ENCODE assay signal across 28 cellular contexts in genomic region chr3:158569717-158570244, GRCh38. TPM values are rescaled to one million over a fixed set of nuclear protein-coding genes. Genes with fewer than 3 reads are reported as not detected.
A peak's percentile ranks its signal among the peaks of the same experiment; 100 is the strongest.
DNase-seq lines count a peak whose midpoint lies in the region; ATAC-seq and TF ChIP-seq lines count a peak whose summit lies in the region.
"Had no signal": no experiment of that assay in that cellular context is flagged by ENCODE, and none has a peak within 500 bp of the region (broad histone marks: within the 10 kb centered on the region; RNA-seq: fewer than 3 reads in every experiment).

No MANE protein-coding gene starts in this region.

- no peak overlapping the region for H3K23ac ChIP-seq in H9 (ENCODE audit: insufficient read length, low read depth, low read length)

- DNase-seq in CD4-positive, alpha-beta memory T cell = no peak
- no peak for DNase-seq in H9
- DNase-seq in endothelial cell (ENCODE audit: low spot score) = no peak
- no peak for DNase-seq in right lobe of liver
- DNase-seq in NCI-H2227 treated with DMSO at 0.1 percent for 48 hours (lab: John Stamatoyannopoulos, UW) = no peak
- DNase-seq: activated CD4-positive, alpha-beta memory T cell treated with anti-CD3 and anti-CD28 coated beads for 36 hours; activated CD8-positive, alpha-beta memory T cell treated with anti-CD3 and anti-CD28 coated beads, Interleukin-2, amount 50 U/mL, for 4 hours; anterior cingulate cortex; Caco-2; caudate nucleus; Karpas-422; MV-4-11; NCI-H146; NCI-H2107; NCI-H526; nephron progenitor cell; PC-9; SHP77 treated with DMSO at 0.1 percent for 48 hours; uterus had no signal

- peak overlapping the region; percentile 35 for H3K18ac ChIP-seq in H9 (ENCODE audit: insufficient read length, low read depth, low read length)

- no peak overlapping the region for H2BK15ac ChIP-seq in H9 (ENCODE audit: low read depth, low read length)

- H3T11ph ChIP-seq in H9 (ENCODE audit: low read length) = no peak overlapping the region

- no peaks in the 10 kb centered on the region for H3K79me1 ChIP-seq in H9 (ENCODE audit: insufficient read depth, low read depth, low read length, poor library complexity, severe bottlenecking)

- H4K91ac ChIP-seq in H9 (ENCODE audit: insufficient read length, low read depth, low read length) = no peak overlapping the region

- no CpG with 5 or more reads among the region's 5 CpGs for WGBS in H9 (ENCODE audit: extremely low coverage, insufficient read length, low lambda C conversion rate)
- WGBS in right lobe of liver (ENCODE audit: insufficient coverage, low coverage, low lambda C conversion rate, missing lambda C conversion rate) = 40% methylated on average over 4 of the region's 5 CpGs

- H3K4me2 ChIP-seq in H9 (ENCODE audit: insufficient read depth, insufficient read length, low read length) = no peak overlapping the region
- H3K4me2 ChIP-seq: BLaER1 treated with 17β-estradiol and CSF1 and Interleukin-3, amounts not matched to agents 10 nM and 100 nM had no signal

- no peak overlapping the region for H2BK20ac ChIP-seq in H9 (ENCODE audit: low read depth, low read length, poor library complexity, severe bottlenecking)

- no peak overlapping the region for H4K8ac ChIP-seq in H9 (replicated peaks; ENCODE audit: insufficient read length, low read depth, low read length)

- peak overlapping the region in 1 of 8 donors; percentile 33 for H3K4me3 Mint-ChIP-seq in CD4-positive, alpha-beta memory T cell
- H3K4me3 Mint-ChIP-seq in H9 (no peak overlapping the region), endothelial cell (ENCODE audit: unreplicated experiment) (no peak overlapping the region)
- H3K4me3 Mint-ChIP-seq: dendritic cell treated with granulocyte-macrophage colony-stimulating factor and Interleukin-4, amounts not matched to agents 40 ng/mL and 50 ng/mL, for 4 days had no signal

- H3K9ac ChIP-seq in H9 (ENCODE audit: extremely low read depth, insufficient read length, low read length) (no peak overlapping the region), muscle layer of colon (ENCODE audit: low read length) (peak overlapping the region; percentile 58)
- H3K9ac ChIP-seq: BLaER1 treated with 17β-estradiol and CSF1 and Interleukin-3, amounts not matched to agents 10 nM and 100 nM had no signal

- no peak overlapping the region for H3K4me3 ChIP-seq in CD4-positive, alpha-beta memory T cell (ENCODE audit: low read length in 2 of 2)
- H3K4me3 ChIP-seq in muscle layer of colon (ENCODE audit: low read depth in 1 of 2, low read length in 2 of 2) = no peak overlapping the region
- H3K4me3 ChIP-seq in right lobe of liver = no peak overlapping the region
- H3K4me3 ChIP-seq: BLaER1 treated with 17β-estradiol and CSF1 and Interleukin-3, amounts not matched to agents 10 nM and 100 nM had no signal

- H3K56ac ChIP-seq in H9 (ENCODE audit: insufficient read length, low read depth, low read length) = no peak overlapping the region

- H3K27ac Mint-ChIP-seq in CD4-positive, alpha-beta memory T cell = peak overlapping the region in 4 of 7 donors; percentile 77 to 96 (median 94)
- H3K27ac Mint-ChIP-seq in H9 (0 out of 7 replicates have a peak overlapping the region, but pooled peaks of 1 of the 3 experiments have one; percentile 97), endothelial cell (ENCODE audit: unreplicated experiment) (peak overlapping the region; percentile 99)
- H3K27ac Mint-ChIP-seq: activated CD4-positive, alpha-beta memory T cell treated with anti-CD3 and anti-CD28 coated beads for 36 hours; activated naive CD4-positive, alpha-beta T cell treated with anti-CD3 and anti-CD28 coated beads, Interleukin-2, amount 50 U/mL, for 24 hours; stimulated activated naive CD8-positive, alpha-beta T cell treated with anti-CD3 and anti-CD28 coated beads, Interleukin-15, Interleukin-2, amounts not matched to agents 100 ng/mL and 50 ng/mL, for 24 hours had no signal

- intact Hi-C loops in CD4-positive, alpha-beta memory T cell (cut with micrococcal nuclease) = loop anchor here (2.0 kb wide), 1 partner anchor 75 kb away; the partner anchor contains the start of gene GFM1
- intact Hi-C loops in right lobe of liver (cut with DNase I) = no loop called here

- H2BK12ac ChIP-seq in H9 (ENCODE audit: insufficient read length, low read depth, low read length) = no peak overlapping the region

- no peaks in the 10 kb centered on the region for H4K20me1 ChIP-seq in H9 (ENCODE audit: control insufficient read depth, insufficient read depth, insufficient read length)
- H4K20me1 ChIP-seq: BLaER1 treated with 17β-estradiol and CSF1 and Interleukin-3, amounts not matched to agents 10 nM and 100 nM had no signal

- H3K27me3 Mint-ChIP-seq in CD4-positive, alpha-beta memory T cell = peaks cover 28 to 38% of the 10 kb centered on the region in 2 donors
- H3K27me3 Mint-ChIP-seq in H9 (ENCODE audit: low read depth) (peaks cover 35% of the 10 kb centered on the region), endothelial cell (ENCODE audit: unreplicated experiment) (peaks cover 10% of the 10 kb centered on the region)

- H3K27me3 ChIP-seq in CD4-positive, alpha-beta memory T cell (ENCODE audit: insufficient read depth, low read length) = no peaks in the 10 kb centered on the region
- H3K27me3 ChIP-seq in H9 (ENCODE audit: insufficient read depth, low read length) (no peaks in the 10 kb centered on the region), muscle layer of colon (ENCODE audit: control insufficient read depth in 1 of 2, insufficient read depth in 2 of 2, low read length in 2 of 2) (no peaks in the 10 kb centered on the region), right lobe of liver (no peaks in the 10 kb centered on the region)
- H3K27me3 ChIP-seq: BLaER1 treated with 17β-estradiol and CSF1 and Interleukin-3, amounts not matched to agents 10 nM and 100 nM; uterus had no signal

- CTCF ChIA-PET in CD4-positive, alpha-beta memory T cell (lab: Charles Lee; ENCODE audit: partially characterized antibody) = interaction anchor here (0.8 to 3.3 kb wide), 6 partner anchors 17 to 222 kb away, joined by 3 to 14 read pairs (median 5); partner anchors contain the start of gene GFM1

- peaks cover 0 to 10% (median 3%) of the 10 kb centered on the region in 8 donors for H3K9me3 Mint-ChIP-seq in CD4-positive, alpha-beta memory T cell
- H3K9me3 Mint-ChIP-seq in H9 (peaks cover 4 to 8% of the 10 kb centered on the region in 2 experiments; a peak in 3 of 5 replicates), endothelial cell (ENCODE audit: unreplicated experiment) (no peaks in the 10 kb centered on the region)
- H3K9me3 Mint-ChIP-seq: activated naive CD4-positive, alpha-beta T cell treated with anti-CD3 and anti-CD28 coated beads, Interleukin-2, amount 50 U/mL, for 24 hours had no signal

- H4K5ac ChIP-seq in H9 (ENCODE audit: insufficient read length, low read depth, low read length) = no peak overlapping the region

- no peak overlapping the region for H3K4ac ChIP-seq in H9 (ENCODE audit: low read depth, low read length)

- ATAC-seq in right lobe of liver = no peak
- no peak for ATAC-seq in HG03442 (IDR thresholded peaks at IDR 0.05; ENCODE audit: unreplicated experiment)
- no peak for ATAC-seq in GM18861 (IDR thresholded peaks at IDR 0.05; ENCODE audit: unreplicated experiment)
- ATAC-seq: activated CD4-positive, CD25-positive, alpha-beta regulatory T cell treated with anti-CD3 and anti-CD28 coated beads, Interleukin-2, amount 50 U/mL, for 24 hours had no signal

- H3K36me3 Mint-ChIP-seq in CD4-positive, alpha-beta memory T cell = no peaks in the 10 kb centered on the region
- H3K36me3 Mint-ChIP-seq in H9 (ENCODE audit: insufficient read depth in 1 of 3, low read depth in 3 of 3) (no peaks in the 10 kb centered on the region; a peak in 1 of 7 replicates), endothelial cell (ENCODE audit: low read depth, unreplicated experiment) (peaks cover 4% of the 10 kb centered on the region)
- H3K36me3 Mint-ChIP-seq: activated CD4-positive, alpha-beta memory T cell treated with anti-CD3 and anti-CD28 coated beads for 36 hours had no signal

- H2AFZ ChIP-seq in H9 (ENCODE audit: low read length) = no peak overlapping the region

- H3K14ac ChIP-seq in H9 (ENCODE audit: insufficient read depth, low read length) = 0 out of 2 replicates have a peak overlapping the region, but pooled peaks have one; percentile 22

- H2BK120ac ChIP-seq in H9 (ENCODE audit: low read depth, low read length, poor library complexity, severe bottlenecking) = no peak overlapping the region

- H3K36me3 ChIP-seq in CD4-positive, alpha-beta memory T cell (ENCODE audit: insufficient read depth, low read length) = no peaks in the 10 kb centered on the region
- H3K36me3 ChIP-seq in muscle layer of colon (ENCODE audit: insufficient read depth, low read length) (no peaks in the 10 kb centered on the region), right lobe of liver (no peaks in the 10 kb centered on the region)
- H3K36me3 ChIP-seq: BLaER1 treated with 17β-estradiol and CSF1 and Interleukin-3, amounts not matched to agents 10 nM and 100 nM; thoracic aorta; uterus had no signal

- POLR2A ChIA-PET in CD4-positive, alpha-beta memory T cell (lab: Charles Lee; ENCODE audit: partially characterized antibody) = interaction anchor here (0.9 to 2.3 kb wide), 2 partner anchors 72 to 75 kb away, joined by 4 to 9 read pairs; no protein-coding TSS in a partner anchor

- peaks cover 14% of the 10 kb centered on the region for H3K4me1 ChIP-seq in CD4-positive, alpha-beta memory T cell (ENCODE audit: insufficient read depth, low read length)
- H3K4me1 ChIP-seq in H9 (ENCODE audit: insufficient read depth, low read length) = no peaks in the 10 kb centered on the region; the same call in 1 of the 2 replicates
- H3K4me1 ChIP-seq in muscle layer of colon (ENCODE audit: insufficient read depth, low read length) = peaks cover 12% of the 10 kb centered on the region
- H3K4me1 ChIP-seq in right lobe of liver = peaks cover 0 to 3% (median 0%) of the 10 kb centered on the region in 4 donors
- H3K4me1 ChIP-seq: Caco-2, uterus had no signal

- H3K4me1 Mint-ChIP-seq in CD4-positive, alpha-beta memory T cell = peaks cover 11 to 16% (median 13%) of the 10 kb centered on the region in 4 donors
- H3K4me1 Mint-ChIP-seq in H9 = peaks cover 7 to 8% of the 10 kb centered on the region in 2 experiments
- H3K4me1 Mint-ChIP-seq in endothelial cell (ENCODE audit: unreplicated experiment) = peaks cover 31% of the 10 kb centered on the region

- TF ChIP-seq CTCF in H9 (conservative IDR thresholded peaks at IDR 0.05) = no peak
- TF ChIP-seq CTCF in endothelial cell (IDR thresholded peaks at IDR 0.05; ENCODE audit: unreplicated experiment) = no peak
- no peak for TF ChIP-seq CTCF in right lobe of liver (IDR thresholded peaks at IDR 0.05)

- no peak for TF ChIP-seq POLR2A in right lobe of liver (IDR thresholded peaks at IDR 0.05)

- no peak overlapping the region for H3K27ac ChIP-seq in CD4-positive, alpha-beta memory T cell (ENCODE audit: low read depth, low read length)
- no peak overlapping the region for H3K27ac ChIP-seq in H9 (ENCODE audit: insufficient read length, low read depth, low read length)
- H3K27ac ChIP-seq in muscle layer of colon (ENCODE audit: low read depth, low read length) = no peak overlapping the region
- H3K27ac ChIP-seq in right lobe of liver = no peak overlapping the region
- H3K27ac ChIP-seq: BLaER1 treated with 17β-estradiol and CSF1 and Interleukin-3, amounts not matched to agents 10 nM and 100 nM; PC-9; thoracic aorta had no signal

- no peak overlapping the region for H2AK5ac ChIP-seq in H9 (ENCODE audit: insufficient read length, low read length)

- H3K79me2 ChIP-seq in H9 (ENCODE audit: insufficient read depth, low read length) = no peaks in the 10 kb centered on the region

- H2BK5ac ChIP-seq in H9 (ENCODE audit: insufficient read length, low read length) = no peak overlapping the region

- peaks cover 11% of the 10 kb centered on the region for H3K23me2 ChIP-seq in H9 (ENCODE audit: insufficient read length, low read depth, low read length, poor library complexity, severe bottlenecking)

- no peaks in the 10 kb centered on the region for H3K9me3 ChIP-seq in CD4-positive, alpha-beta memory T cell (ENCODE audit: control insufficient read depth in 1 of 2, low read length in 2 of 2)
- no peaks in the 10 kb centered on the region for H3K9me3 ChIP-seq in H9 (ENCODE audit: control insufficient read depth, low read depth, low read length)
- no peaks in the 10 kb centered on the region for H3K9me3 ChIP-seq in muscle layer of colon (ENCODE audit: low read length)
- H3K9me3 ChIP-seq in right lobe of liver = no peaks in the 10 kb centered on the region
- H3K9me3 ChIP-seq: Caco-2, thoracic aorta, uterus had no signal

RNA-seq across cellular contexts. Expression of gene MLF1, which starts 1.2 kb away (rescaled TPM):
- 1 to 10 TPM; 1.0 to 1.6 TPM for total RNA-seq in CD4-positive, alpha-beta memory T cell
- 1 to 10 TPM; 5.0 to 6.5 TPM for polyA plus RNA-seq in CD4-positive, alpha-beta memory T cell
- 20.4 and 22.1 TPM in 2 replicates for total RNA-seq in H9 (2021)
- 59.8 TPM for total RNA-seq in endothelial cell (ENCODE audit: unreplicated experiment)
- 1 to 10 TPM in 1 of 6 experiments, under 1 TPM in 5; 0.12 to 1.0 (median 0.31) TPM for total RNA-seq in right lobe of liver
- total RNA-seq: Caco-2 had no signal
